ENCODE assay signal across 1 cellular context in genomic region chr11:119723952-119724325, GRCh38.
TF ChIP-seq lines count a peak whose summit lies in the region.

No MANE protein-coding gene starts in this region.

TF ChIP-seq in H1, 55 proteins besides CTCF, POLR2A, EP300 and RAD21 (continued from another document):
- TF ChIP-seq JUN (IDR thresholded peaks at IDR 0.05; ENCODE audit: low read depth, low read length), result no peak
- no peak for TF ChIP-seq NRF1 (IDR thresholded peaks at IDR 0.05; ENCODE audit: low read depth, low read length)
- TF ChIP-seq RNF2 (IDR thresholded peaks at IDR 0.05; ENCODE audit: borderline replicate concordance, low read depth, low read length, missing control alignments, poor library complexity, severe bottlenecking), result no peak
